8 cellular contexts compared by ENCODE assay signal in the genomic region with DNA sequence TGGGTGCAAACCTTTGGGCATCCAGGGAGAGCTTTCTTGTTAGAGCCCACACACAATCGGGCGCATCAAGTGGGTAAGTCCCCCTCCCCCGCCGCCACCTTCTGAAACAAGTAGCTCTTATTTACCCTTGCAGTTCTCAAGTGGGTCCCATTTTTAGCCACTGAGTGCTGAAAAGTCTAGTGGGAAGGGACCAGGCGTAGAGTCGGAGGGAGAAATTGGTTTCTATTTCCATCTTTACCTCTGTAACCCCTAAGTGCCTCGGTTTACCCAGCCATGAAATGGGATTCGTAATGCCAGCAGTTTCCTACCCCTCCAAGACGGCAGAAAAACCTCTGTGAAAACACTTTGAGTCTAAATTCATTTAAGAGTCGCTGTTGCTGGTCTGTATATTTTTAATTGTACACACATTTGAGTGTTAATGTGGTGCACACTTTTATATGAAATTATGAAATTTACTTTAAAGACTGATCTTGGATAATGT. TPM values are rescaled to one million over a fixed set of nuclear protein-coding genes. Genes with fewer than 3 reads are reported as not detected.
DNase-seq lines count a peak whose midpoint lies in the region; ATAC-seq and TF ChIP-seq lines count a peak whose summit lies in the region.

No MANE protein-coding gene starts in this region.

- H3K36me3 Mint-ChIP-seq in Calu3 (ENCODE audit: insufficient read depth, unreplicated experiment) (peaks cover 19% of the 10 kb centered on the region), memory B cell (no peaks in the 10 kb centered on the region)
- H3K36me3 Mint-ChIP-seq in central memory CD8-positive, alpha-beta T cell (ENCODE audit: insufficient read depth): peaks cover 1% of the 10 kb centered on the region

- peak overlapping the region; percentile 71 for H3K4me3 Mint-ChIP-seq in Calu3 (ENCODE audit: low read depth, unreplicated experiment)
- peak overlapping the region; percentile 70 for H3K4me3 Mint-ChIP-seq in central memory CD8-positive, alpha-beta T cell
- H3K4me3 Mint-ChIP-seq in memory B cell: peak overlapping the region; percentile 89

- 26 to 29% methylated on average over 10 of the region's 10 CpGs for WGBS in tibial nerve, 2 donors

- peak overlapping the region; percentile 53 to 95 (median 82) for H3K4me3 ChIP-seq in tibial nerve

- no peaks in the 10 kb centered on the region for H3K36me3 ChIP-seq in tibial nerve

- H3K4me1 Mint-ChIP-seq in Calu3 (ENCODE audit: low read depth, unreplicated experiment) (peaks cover 33% of the 10 kb centered on the region), memory B cell (peaks cover 18% of the 10 kb centered on the region)
- H3K4me1 Mint-ChIP-seq in central memory CD8-positive, alpha-beta T cell: peaks cover 4% of the 10 kb centered on the region

- no peak for TF ChIP-seq CTCF in Calu3 (IDR thresholded peaks at IDR 0.05; ENCODE audit: unreplicated experiment)
- no peak for TF ChIP-seq CTCF in tibial nerve (IDR thresholded peaks at IDR 0.05)

- TF ChIP-seq EP300 in tibial nerve (IDR thresholded peaks at IDR 0.05): no peak

- H3K9me3 ChIP-seq in tibial nerve: no peaks in the 10 kb centered on the region

- DNase-seq in Calu3 (no peak), NCI-H2029 treated with DMSO at 0.1 percent for 48 hours (lab: John Stamatoyannopoulos, UW) (peak; percentile 11), memory B cell (ENCODE audit: low spot score in 2 of 2) (no peak), tibial nerve (ENCODE audit: low spot score in 2 of 2) (no peak), MV-4-11 (lab: John Stamatoyannopoulos, UW) (no peak)
- DNase-seq in central memory CD8-positive, alpha-beta T cell (ENCODE audit: low spot score in 2 of 2): no peak

- no peak for ATAC-seq in central memory CD8-positive, alpha-beta T cell (replicated peaks; ENCODE audit: extremely low read depth, poor library complexity, severe bottlenecking)
- ATAC-seq in memory B cell (ENCODE audit: low read depth) (no peak), GM19328 (IDR thresholded peaks at IDR 0.05; ENCODE audit: unreplicated experiment) (no peak), GM21737 (IDR thresholded peaks at IDR 0.05; ENCODE audit: unreplicated experiment) (no peak)

- H3K9me3 Mint-ChIP-seq in Calu3 (ENCODE audit: low read depth, unreplicated experiment) (no peaks in the 10 kb centered on the region), memory B cell (no peaks in the 10 kb centered on the region)
- H3K9me3 Mint-ChIP-seq in central memory CD8-positive, alpha-beta T cell: no peaks in the 10 kb centered on the region

- H3K27me3 ChIP-seq in tibial nerve: no peaks in the 10 kb centered on the region

- H3K27ac Mint-ChIP-seq in Calu3 (ENCODE audit: unreplicated experiment): no peak overlapping the region
- H3K27ac Mint-ChIP-seq in central memory CD8-positive, alpha-beta T cell (ENCODE audit: low read depth): no peak overlapping the region
- no peak overlapping the region for H3K27ac Mint-ChIP-seq in memory B cell

- TF ChIP-seq POLR2A in tibial nerve (IDR thresholded peaks at IDR 0.05): no peak

- intact Hi-C loops in Calu3 (cut with micrococcal nuclease; ENCODE audit: unreplicated experiment): loop anchor here (5.0 kb wide), 2 partner anchors 36 to 49 kb away; no protein-coding TSS in a partner anchor

- CTCF ChIA-PET in Calu3 (lab: Charles Lee): interaction anchor here (0.7 to 1.9 kb wide), 4 partner anchors 33 to 116 kb away, joined by 3 to 21 read pairs (median 4); partner anchors contain the start of gene RWDD3

- peaks cover 0 to 16% (median 0%) of the 10 kb centered on the region in 4 donors for H3K4me1 ChIP-seq in tibial nerve

- H3K27ac ChIP-seq in tibial nerve: peak overlapping the region; percentile 47 to 80 (median 68)

- no TSS peak for BruUV-seq in Calu3 (replicated peaks; lab: Mats Ljungman, UMichigan)

- H3K27me3 Mint-ChIP-seq in Calu3 (ENCODE audit: unreplicated experiment) (no peaks in the 10 kb centered on the region), memory B cell (peaks cover 8% of the 10 kb centered on the region)
- peaks cover 67% of the 10 kb centered on the region for H3K27me3 Mint-ChIP-seq in central memory CD8-positive, alpha-beta T cell

RNA-seq across cellular contexts. Expression of gene TLCD4, which starts 0.9 kb away (rescaled TPM):
- 34.7 and 52.1 TPM in 2 replicates for total RNA-seq in Calu3 (2022)
- 1 to 10 TPM; 5.7 to 9.2 (median 8.3) TPM for total RNA-seq in tibial nerve

RNA-seq across cellular contexts. Expression of gene ALG14, which starts 45.3 kb away (rescaled TPM):
- 5.8 and 7.0 TPM in 2 replicates for total RNA-seq in Calu3 (2022)
- 1 to 10 TPM; 1.1 to 1.6 (median 1.5) TPM for total RNA-seq in tibial nerve
